ENCODE assay signal across 1 cellular context in the genomic region with DNA sequence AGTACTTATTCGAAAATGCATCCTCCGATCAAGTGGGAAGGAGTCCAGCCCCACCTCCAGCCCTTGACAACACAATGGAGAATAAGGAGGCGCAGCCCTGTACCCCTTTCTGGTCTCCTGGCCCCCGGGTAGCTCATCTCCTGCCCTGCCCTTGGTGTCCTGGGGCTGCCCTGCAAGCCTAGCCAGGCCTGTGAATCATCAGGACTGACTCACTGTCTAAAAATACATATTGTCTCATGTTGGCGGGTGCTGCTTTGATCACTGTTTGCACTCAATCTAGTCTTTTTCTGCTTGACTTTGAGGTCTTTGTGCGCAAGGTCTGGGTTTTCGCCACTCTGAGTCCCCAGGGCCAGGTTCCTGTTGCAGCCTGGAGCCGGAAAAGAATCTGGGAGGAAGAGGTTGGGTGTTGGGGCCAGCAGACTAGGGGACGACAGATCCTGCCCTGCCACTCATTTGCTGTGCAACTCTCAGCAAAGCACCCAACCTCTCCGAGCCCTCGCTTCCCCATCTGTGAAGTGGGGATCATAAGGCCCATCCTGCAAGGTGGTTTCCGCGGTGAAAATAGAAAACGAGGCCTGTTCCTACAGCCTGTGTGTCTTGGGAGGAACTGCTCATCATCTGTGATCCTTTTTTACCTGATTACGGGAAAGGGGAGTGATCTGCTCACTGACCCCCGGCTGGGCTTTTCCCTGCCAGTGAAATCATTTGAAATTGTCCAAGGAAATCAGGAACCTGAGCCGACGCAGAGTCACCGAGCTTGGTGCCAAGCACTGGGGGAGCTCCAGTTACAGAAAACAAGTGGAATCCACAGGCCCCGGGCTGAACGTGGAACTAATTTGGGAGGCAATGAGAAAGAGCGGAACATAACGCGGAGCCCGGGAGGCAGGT.
A peak's percentile ranks its signal among the peaks of the same experiment; 100 is the strongest.
TF ChIP-seq lines count a peak whose summit lies in the region.

No MANE protein-coding gene starts in this region.

TF ChIP-seq in HepG2, 621 proteins besides CTCF, POLR2A, EP300 and RAD21 (continued from another document and continues in another):
- TF ChIP-seq SKIL (CRISPR knock-in tag; IDR thresholded peaks at IDR 0.05; ENCODE audit: borderline replicate concordance), result peak; percentile 97
- TF ChIP-seq, protein P1, sequence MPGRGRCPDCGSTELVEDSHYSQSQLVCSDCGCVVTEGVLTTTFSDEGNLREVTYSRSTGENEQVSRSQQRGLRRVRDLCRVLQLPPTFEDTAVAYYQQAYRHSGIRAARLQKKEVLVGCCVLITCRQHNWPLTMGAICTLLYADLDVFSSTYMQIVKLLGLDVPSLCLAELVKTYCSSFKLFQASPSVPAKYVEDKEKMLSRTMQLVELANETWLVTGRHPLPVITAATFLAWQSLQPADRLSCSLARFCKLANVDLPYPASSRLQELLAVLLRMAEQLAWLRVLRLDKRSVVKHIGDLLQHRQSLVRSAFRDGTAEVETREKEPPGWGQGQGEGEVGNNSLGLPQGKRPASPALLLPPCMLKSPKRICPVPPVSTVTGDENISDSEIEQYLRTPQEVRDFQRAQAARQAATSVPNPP (CRISPR knock-in tag; IDR thresholded peaks at IDR 0.05), result no peak; the same call in 1 of the 2 replicates
- peak; percentile 72; the same call in 1 of the 2 replicates for TF ChIP-seq ZSCAN29 (CRISPR knock-in tag; conservative IDR thresholded peaks at IDR 0.05)
- no peak for TF ChIP-seq ZNF33A (CRISPR knock-in tag; IDR thresholded peaks at IDR 0.05; ENCODE audit: borderline replicate concordance)
- no peak for TF ChIP-seq BRCA1 (CRISPR knock-in tag; IDR thresholded peaks at IDR 0.05)
- peak; percentile 71 for TF ChIP-seq GABPB1 (CRISPR knock-in tag; IDR thresholded peaks at IDR 0.05)
- TF ChIP-seq ZNF703 (CRISPR knock-in tag; IDR thresholded peaks at IDR 0.05; ENCODE audit: borderline replicate concordance), result no peak; the same call in 1 of the 2 replicates
- peak; percentile 90 for TF ChIP-seq ZNF557 (CRISPR knock-in tag; IDR thresholded peaks at IDR 0.05)
- TF ChIP-seq ZNF878 (CRISPR knock-in tag; IDR thresholded peaks at IDR 0.05), result peak; percentile 94; the same call in 1 of the 2 replicates
- TF ChIP-seq RXRA (CRISPR knock-in tag; IDR thresholded peaks at IDR 0.05), result peak; percentile 96
- TF ChIP-seq ZNF282 (IDR thresholded peaks at IDR 0.05; ENCODE audit: partially characterized antibody), result no peak
- peak; percentile 73; the same call in 1 of the 2 replicates for TF ChIP-seq ZNF335 (CRISPR knock-in tag; IDR thresholded peaks at IDR 0.05)
- TF ChIP-seq MLLT10 (CRISPR knock-in tag; IDR thresholded peaks at IDR 0.05), result no peak
- TF ChIP-seq ZNF563 (CRISPR knock-in tag; IDR thresholded peaks at IDR 0.05), result peak; percentile 74; the same call in 1 of the 2 replicates
- TF ChIP-seq, protein P2, sequence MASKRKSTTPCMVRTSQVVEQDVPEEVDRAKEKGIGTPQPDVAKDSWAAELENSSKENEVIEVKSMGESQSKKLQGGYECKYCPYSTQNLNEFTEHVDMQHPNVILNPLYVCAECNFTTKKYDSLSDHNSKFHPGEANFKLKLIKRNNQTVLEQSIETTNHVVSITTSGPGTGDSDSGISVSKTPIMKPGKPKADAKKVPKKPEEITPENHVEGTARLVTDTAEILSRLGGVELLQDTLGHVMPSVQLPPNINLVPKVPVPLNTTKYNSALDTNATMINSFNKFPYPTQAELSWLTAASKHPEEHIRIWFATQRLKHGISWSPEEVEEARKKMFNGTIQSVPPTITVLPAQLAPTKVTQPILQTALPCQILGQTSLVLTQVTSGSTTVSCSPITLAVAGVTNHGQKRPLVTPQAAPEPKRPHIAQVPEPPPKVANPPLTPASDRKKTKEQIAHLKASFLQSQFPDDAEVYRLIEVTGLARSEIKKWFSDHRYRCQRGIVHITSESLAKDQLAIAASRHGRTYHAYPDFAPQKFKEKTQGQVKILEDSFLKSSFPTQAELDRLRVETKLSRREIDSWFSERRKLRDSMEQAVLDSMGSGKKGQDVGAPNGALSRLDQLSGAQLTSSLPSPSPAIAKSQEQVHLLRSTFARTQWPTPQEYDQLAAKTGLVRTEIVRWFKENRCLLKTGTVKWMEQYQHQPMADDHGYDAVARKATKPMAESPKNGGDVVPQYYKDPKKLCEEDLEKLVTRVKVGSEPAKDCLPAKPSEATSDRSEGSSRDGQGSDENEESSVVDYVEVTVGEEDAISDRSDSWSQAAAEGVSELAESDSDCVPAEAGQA (IDR thresholded peaks at IDR 0.05; ENCODE audit: low read depth), result no peak
- TF ChIP-seq, protein P2 (CRISPR knock-in tag; IDR thresholded peaks at IDR 0.05; ENCODE audit: borderline replicate concordance), result no peak
- TF ChIP-seq PITX1 (CRISPR knock-in tag; IDR thresholded peaks at IDR 0.05), result peak; percentile 81
- TF ChIP-seq SP1 (IDR thresholded peaks at IDR 0.05), result no peak
- no peak for TF ChIP-seq SP1 (CRISPR knock-in tag; IDR thresholded peaks at IDR 0.05)
- TF ChIP-seq ZNF33B (CRISPR knock-in tag; IDR thresholded peaks at IDR 0.05), result peak; percentile 69; the same call in 1 of the 2 replicates
- TF ChIP-seq SIN3A (IDR thresholded peaks at IDR 0.05; ENCODE audit: borderline replicate concordance, low read depth, low read length), result no peak; the same call in 1 of the 2 replicates
- 0 out of 2 replicates have a peak, but pooled peaks have one; percentile 13 for TF ChIP-seq SIN3B (IDR thresholded peaks at IDR 0.05; ENCODE audit: low read length)
- peak; percentile 41 for TF ChIP-seq LCORL (IDR thresholded peaks at IDR 0.05)
- TF ChIP-seq LCORL (CRISPR knock-in tag; IDR thresholded peaks at IDR 0.05), result peak; percentile 97
- peak; percentile 87 for TF ChIP-seq TEAD3 (CRISPR knock-in tag; optimal IDR thresholded peaks at IDR 0.05; ENCODE audit: borderline replicate concordance)
- peak; percentile 99 for TF ChIP-seq ZMYM3 (CRISPR knock-in tag; IDR thresholded peaks at IDR 0.05)
- TF ChIP-seq ZSCAN21 (CRISPR knock-in tag; IDR thresholded peaks at IDR 0.05; ENCODE audit: borderline replicate concordance), result peak; percentile 75; the same call in 1 of the 2 replicates
- peak; percentile 45; the same call in 1 of the 2 replicates for TF ChIP-seq NFYB (CRISPR knock-in tag; IDR thresholded peaks at IDR 0.05)
- TF ChIP-seq ZNF776 (CRISPR knock-in tag; IDR thresholded peaks at IDR 0.05), result no peak
- peak; percentile 48; the same call in 1 of the 2 replicates for TF ChIP-seq FOXK1 (CRISPR knock-in tag; IDR thresholded peaks at IDR 0.05; ENCODE audit: borderline replicate concordance, low read depth)
- no peak for TF ChIP-seq RFX1 (IDR thresholded peaks at IDR 0.05)
- peak; percentile 96 for TF ChIP-seq HIC2 (CRISPR knock-in tag; IDR thresholded peaks at IDR 0.05; ENCODE audit: low read depth)
- TF ChIP-seq ZNF414 (CRISPR knock-in tag; IDR thresholded peaks at IDR 0.05), result no peak
- TF ChIP-seq HIVEP1 (CRISPR knock-in tag; IDR thresholded peaks at IDR 0.05), result peak; percentile 77
- no peak for TF ChIP-seq DBP (CRISPR knock-in tag; IDR thresholded peaks at IDR 0.05; ENCODE audit: not compliant biosample characterization)
- peak; percentile 69; the same call in 1 of the 2 replicates for TF ChIP-seq MLXIP (CRISPR knock-in tag; IDR thresholded peaks at IDR 0.05; ENCODE audit: borderline replicate concordance)
- peak; percentile 94 for TF ChIP-seq POGZ (CRISPR knock-in tag; IDR thresholded peaks at IDR 0.05)
- TF ChIP-seq TSC22D2 (CRISPR knock-in tag; IDR thresholded peaks at IDR 0.05; ENCODE audit: borderline replicate concordance), result peak; percentile 63; the same call in 1 of the 2 replicates
- no peak for TF ChIP-seq ZNF569 (CRISPR knock-in tag; IDR thresholded peaks at IDR 0.05; ENCODE audit: borderline replicate concordance)
- no peak; the same call in 1 of the 2 replicates for TF ChIP-seq NR2C2 (CRISPR knock-in tag; IDR thresholded peaks at IDR 0.05; ENCODE audit: borderline replicate concordance)
- peak; percentile 39 for TF ChIP-seq HNRNPH1 (optimal IDR thresholded peaks at IDR 0.05; ENCODE audit: low read depth, low read length)
- no peak for TF ChIP-seq ZKSCAN1 (IDR thresholded peaks at IDR 0.05; ENCODE audit: low read length)
- no peak for TF ChIP-seq ZNF383 (CRISPR knock-in tag; IDR thresholded peaks at IDR 0.05; ENCODE audit: borderline replicate concordance)
- TF ChIP-seq KDM5B (CRISPR knock-in tag; IDR thresholded peaks at IDR 0.05; ENCODE audit: borderline replicate concordance), result peak; percentile 63; the same call in 1 of the 2 replicates
- no peak for TF ChIP-seq MYNN (CRISPR knock-in tag; IDR thresholded peaks at IDR 0.05; ENCODE audit: low read depth)
